In the genomic region with DNA sequence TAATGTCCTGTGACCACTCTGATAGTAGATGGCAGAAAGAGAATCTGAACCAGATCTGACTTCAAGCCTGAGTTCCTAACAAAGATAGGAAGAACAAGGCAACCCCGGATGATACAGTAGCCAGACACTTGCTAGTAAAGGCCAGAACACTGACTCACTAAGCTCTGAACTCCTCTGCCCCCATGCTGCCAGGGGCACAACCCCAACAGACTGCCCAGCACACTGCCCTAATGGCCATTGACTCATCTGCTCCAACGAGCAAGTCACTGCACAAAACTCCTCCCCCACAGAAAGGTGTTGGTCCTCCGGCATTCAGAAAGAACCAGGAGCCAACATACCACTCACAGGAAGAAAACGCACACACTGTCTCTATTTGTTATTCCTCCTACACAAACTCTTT, we compare ENCODE assay signal across 1 cellular context.
A peak's percentile ranks its signal among the peaks of the same experiment; 100 is the strongest.
TF ChIP-seq lines count a peak whose summit lies in the region.

No MANE protein-coding gene starts in this region.

TF ChIP-seq in HCT116, 20 proteins besides CTCF, POLR2A, EP300 and RAD21 (continued from another document):
- TF ChIP-seq, protein P1, sequence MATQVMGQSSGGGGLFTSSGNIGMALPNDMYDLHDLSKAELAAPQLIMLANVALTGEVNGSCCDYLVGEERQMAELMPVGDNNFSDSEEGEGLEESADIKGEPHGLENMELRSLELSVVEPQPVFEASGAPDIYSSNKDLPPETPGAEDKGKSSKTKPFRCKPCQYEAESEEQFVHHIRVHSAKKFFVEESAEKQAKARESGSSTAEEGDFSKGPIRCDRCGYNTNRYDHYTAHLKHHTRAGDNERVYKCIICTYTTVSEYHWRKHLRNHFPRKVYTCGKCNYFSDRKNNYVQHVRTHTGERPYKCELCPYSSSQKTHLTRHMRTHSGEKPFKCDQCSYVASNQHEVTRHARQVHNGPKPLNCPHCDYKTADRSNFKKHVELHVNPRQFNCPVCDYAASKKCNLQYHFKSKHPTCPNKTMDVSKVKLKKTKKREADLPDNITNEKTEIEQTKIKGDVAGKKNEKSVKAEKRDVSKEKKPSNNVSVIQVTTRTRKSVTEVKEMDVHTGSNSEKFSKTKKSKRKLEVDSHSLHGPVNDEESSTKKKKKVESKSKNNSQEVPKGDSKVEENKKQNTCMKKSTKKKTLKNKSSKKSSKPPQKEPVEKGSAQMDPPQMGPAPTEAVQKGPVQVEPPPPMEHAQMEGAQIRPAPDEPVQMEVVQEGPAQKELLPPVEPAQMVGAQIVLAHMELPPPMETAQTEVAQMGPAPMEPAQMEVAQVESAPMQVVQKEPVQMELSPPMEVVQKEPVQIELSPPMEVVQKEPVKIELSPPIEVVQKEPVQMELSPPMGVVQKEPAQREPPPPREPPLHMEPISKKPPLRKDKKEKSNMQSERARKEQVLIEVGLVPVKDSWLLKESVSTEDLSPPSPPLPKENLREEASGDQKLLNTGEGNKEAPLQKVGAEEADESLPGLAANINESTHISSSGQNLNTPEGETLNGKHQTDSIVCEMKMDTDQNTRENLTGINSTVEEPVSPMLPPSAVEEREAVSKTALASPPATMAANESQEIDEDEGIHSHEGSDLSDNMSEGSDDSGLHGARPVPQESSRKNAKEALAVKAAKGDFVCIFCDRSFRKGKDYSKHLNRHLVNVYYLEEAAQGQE (IDR thresholded peaks at IDR 0.05; ENCODE audit: low read depth), result no peak
- TF ChIP-seq SIN3A (IDR thresholded peaks at IDR 0.05; ENCODE audit: low read depth) (no peak), EGR1 (IDR thresholded peaks at IDR 0.05; ENCODE audit: low read depth) (peak; percentile 51), SRF (IDR thresholded peaks at IDR 0.05; ENCODE audit: low read depth) (no peak), TCF7L2 (IDR thresholded peaks at IDR 0.05; ENCODE audit: borderline replicate concordance, extremely low read depth, insufficient read depth, insufficient read length) (no peak), FOSL1 (IDR thresholded peaks at IDR 0.05; ENCODE audit: low read depth) (peak; percentile 75), ZBTB33 (IDR thresholded peaks at IDR 0.05; ENCODE audit: extremely low read depth, insufficient replicate concordance, low read length) (no peak), CBX3 (IDR thresholded peaks at IDR 0.05; ENCODE audit: low read depth) (no peak; the same call in 1 of the 2 replicates), POLR2AphosphoS5 (IDR thresholded peaks at IDR 0.05; ENCODE audit: low read depth, low read length) (peak; percentile 43), EZH2 (IDR thresholded peaks at IDR 0.05) (no peak), MAX (IDR thresholded peaks at IDR 0.05) (peak; percentile 30; the same call in 1 of the 2 replicates), ZFX (IDR thresholded peaks at IDR 0.05) (no peak), ELF1 (IDR thresholded peaks at IDR 0.05; ENCODE audit: borderline replicate concordance, low read depth) (no peak), EZH2phosphoT487 (IDR thresholded peaks at IDR 0.05; ENCODE audit: borderline replicate concordance) (no peak), SP1 (IDR thresholded peaks at IDR 0.05; ENCODE audit: low read depth) (no peak; the same call in 1 of the 2 replicates), ZNF274 (IDR thresholded peaks at IDR 0.05; ENCODE audit: low read depth, low read length) (no peak), CEBPB (IDR thresholded peaks at IDR 0.05; ENCODE audit: low read depth) (no peak)
